In genomic region chr19:661427-662196, GRCh38 we compare ENCODE assay signal across 8 cellular contexts. TPM values are rescaled to one million over a fixed set of nuclear protein-coding genes. Genes with fewer than 3 reads are reported as not detected.
DNase-seq lines count a peak whose midpoint lies in the region; ATAC-seq and TF ChIP-seq lines count a peak whose summit lies in the region.

No MANE protein-coding gene starts in this region.

- CTCF ChIA-PET in AG04450 (lab: Charles Lee): no interaction called here

- H3K27me3 ChIP-seq in AG04450 (ENCODE audit: control insufficient read depth, insufficient read depth, low read length) (no peaks in the 10 kb centered on the region), dorsolateral prefrontal cortex (no peaks in the 10 kb centered on the region), tibial nerve (no peaks in the 10 kb centered on the region)

- no peaks in the 10 kb centered on the region for H3K27me3 Mint-ChIP-seq in natural killer cell (ENCODE audit: low read depth in 2 of 2)

- peak overlapping the region; percentile 98 for H3K27ac Mint-ChIP-seq in natural killer cell

- TF ChIP-seq POLR2A in tibial nerve (IDR thresholded peaks at IDR 0.05): no peak

- peaks cover 0 to 25% (median 0%) of the 10 kb centered on the region in 3 donors for H3K36me3 ChIP-seq in tibial nerve

- H3K9me3 ChIP-seq in AG04450 (ENCODE audit: control insufficient read depth, insufficient read depth, low read length) (peaks cover 5% of the 10 kb centered on the region), tibial nerve (no peaks in the 10 kb centered on the region)

- H3K27ac ChIP-seq in AG04450 (ENCODE audit: low read depth, low read length) (no peak overlapping the region), dorsolateral prefrontal cortex (peak overlapping the region in 37 of 59 donors; percentile 5 to 99 (median 77)), tibial nerve (peak overlapping the region; percentile 78 to 96 (median 91))

- 19% methylated on average over 25 to 30 of the region's 31 CpGs for WGBS in tibial nerve, 2 donors

- H3K4me3 Mint-ChIP-seq in natural killer cell: peak overlapping the region; percentile 96

- peaks cover 45 to 66% of the 10 kb centered on the region in 2 donors for H3K4me1 Mint-ChIP-seq in natural killer cell

- ATAC-seq in HG02642 (IDR thresholded peaks at IDR 0.05; ENCODE audit: poor library complexity, unreplicated experiment) (peak; percentile 25), natural killer cell (peak; percentile 15 to 28 (median 25)), GM21526 (IDR thresholded peaks at IDR 0.05; ENCODE audit: low FRiP score, unreplicated experiment) (no peak)

- TF ChIP-seq CTCF in AG04450 (IDR thresholded peaks at IDR 0.05; ENCODE audit: low read depth, low read length) (no peak), dorsolateral prefrontal cortex (IDR thresholded peaks at IDR 0.05 in 54 of 56, conservative IDR thresholded peaks at IDR 0.05 in 2 of 56; ENCODE audit: low read depth in 1 of 56, partially characterized antibody in 56 of 56) (no peak), natural killer cell (IDR thresholded peaks at IDR 0.05) (no peak), tibial nerve (IDR thresholded peaks at IDR 0.05) (no peak)

- H3K4me3 ChIP-seq in AG04450 (ENCODE audit: low read depth, low read length) (peak overlapping the region; percentile 83), dorsolateral prefrontal cortex (peak overlapping the region; percentile 66 to 100 (median 96)), tibial nerve (peak overlapping the region; percentile 77 to 100 (median 98))

- no peak for DNase-seq in AG04450 (ENCODE audit: low read depth, low spot score)
- peak; percentile 45 to 52 for DNase-seq in activated CD4-positive, alpha-beta T cell treated with anti-CD3 and anti-CD28 coated beads for 24 hours (ENCODE audit: low read depth in 2 of 2)
- DNase-seq in dorsolateral prefrontal cortex: no peak
- peak; percentile 60 for DNase-seq in natural killer cell
- DNase-seq in tibial nerve (ENCODE audit: low spot score in 2 of 2): no peak
- no peak for DNase-seq in COR-L47 (lab: John Stamatoyannopoulos, UW)

- peaks cover 3 to 77% (median 64%) of the 10 kb centered on the region in 4 donors for H3K4me1 ChIP-seq in tibial nerve

- intact Hi-C loops in dorsolateral prefrontal cortex (cut with DNase I) (loop anchor here (2.0 to 10.0 kb wide), 3 partner anchors 89 to 263 kb away; partner anchors contain the start of genes BSG (in 2 of the 2) and ARID3A (in 1 of the 2)), natural killer cell (cut with micrococcal nuclease) (loop anchor here (5.0 kb wide), 4 partner anchors 41 to 149 kb away; partner anchors contain the start of genes BSG and PTBP1)

- H3K9me3 Mint-ChIP-seq in natural killer cell: no peaks in the 10 kb centered on the region

- POLR2A ChIA-PET in AG04450 (lab: Yijun Ruan, JAX): no interaction called here

- TF ChIP-seq EP300 in tibial nerve (IDR thresholded peaks at IDR 0.05): no peak

- no peaks in the 10 kb centered on the region for H3K36me3 Mint-ChIP-seq in natural killer cell

RNA-seq across cellular contexts. Expression of gene RNF126, which starts 1.4 kb away (rescaled TPM):
- polyA plus RNA-seq in AG04450 (2011; rRNA removed): 1.7 and 3.1 TPM in 2 replicates
- polyA minus RNA-seq in AG04450 (2011; rRNA and poly(A)+ RNA removed): 1.7 and 2.0 TPM in 2 replicates
- total RNA-seq in dorsolateral prefrontal cortex (10 to 100 TPM; 22.4 to 58.2 (median 41.2) TPM), natural killer cell (100 to 1,000 TPM; 119 to 149 (median 146) TPM), tibial nerve (10 to 100 TPM; 38.0 to 90.9 (median 55.3) TPM)

RNA-seq across cellular contexts. Expression of gene FSTL3, which starts 14.6 kb away (rescaled TPM):
- polyA plus RNA-seq in AG04450 (2011; rRNA removed): 21.2 and 23.2 TPM in 2 replicates
- 12.7 and 12.8 TPM in 2 replicates for polyA minus RNA-seq in AG04450 (2011; rRNA and poly(A)+ RNA removed)
- 10 to 100 TPM in 118 of 120 experiments, 1 to 10 TPM in 2; 9.3 to 35.4 (median 18.1) TPM for total RNA-seq in dorsolateral prefrontal cortex
- total RNA-seq in natural killer cell: 1 to 10 TPM; 1.5 to 1.9 (median 1.5) TPM
- total RNA-seq in tibial nerve: 100 to 1,000 TPM; 582 to 977 (median 642) TPM

RNA-seq across cellular contexts. Expression of gene FGF22, which starts 21.9 kb away (rescaled TPM):
- not detected in 2 replicates for polyA plus RNA-seq in AG04450 (2011; rRNA removed)
- polyA minus RNA-seq in AG04450 (2011; rRNA and poly(A)+ RNA removed): not detected in 2 replicates
- 10 to 100 TPM in 2 of 120 experiments, 1 to 10 TPM in 118; 3.6 to 10.1 (median 5.8) TPM for total RNA-seq in dorsolateral prefrontal cortex
- under 1 TPM; 0.31 to 0.58 (median 0.41) TPM for total RNA-seq in natural killer cell
- 1 to 10 TPM in 3 of 4 donors, under 1 TPM in 1; 0.30 to 9.0 (median 3.4) TPM for total RNA-seq in tibial nerve

RNA-seq across cellular contexts. Expression of gene POLRMT, which starts 28.3 kb away (rescaled TPM):
- polyA plus RNA-seq in AG04450 (2011; rRNA removed): 15.5 and 21.1 TPM in 2 replicates
- polyA minus RNA-seq in AG04450 (2011; rRNA and poly(A)+ RNA removed): 40.1 and 63.1 TPM in 2 replicates
- 10 to 100 TPM; 27.8 to 91.2 (median 61.9) TPM for total RNA-seq in dorsolateral prefrontal cortex
- total RNA-seq in natural killer cell: 10 to 100 TPM; 57.2 to 58.5 (median 57.6) TPM
- total RNA-seq in tibial nerve: 10 to 100 TPM; 28.2 to 73.5 (median 51.5) TPM

RNA-seq across cellular contexts. Expression of gene PRSS57, which starts 33.6 kb away (rescaled TPM):
- not detected in 2 replicates for polyA plus RNA-seq in AG04450 (2011; rRNA removed)
- not detected in 2 replicates for polyA minus RNA-seq in AG04450 (2011; rRNA and poly(A)+ RNA removed)
- total RNA-seq in dorsolateral prefrontal cortex (under 1 TPM in 1 of 120 experiments, not detected in 119; 0.50 TPM), natural killer cell (10 to 100 TPM in 1 of 3 donors, 1 to 10 TPM in 2; 1.5 to 11.7 (median 4.5) TPM), tibial nerve (not detected)

Comparison
In these comparisons a context has a peak if more than half of its experiments do, and no peak if none do; other contexts are left out.
1. DNase-seq: peak in activated CD4-positive, alpha-beta T cell treated with anti-CD3 and anti-CD28 coated beads for 24 hours (2 of 2) and natural killer cell (single experiment); none in AG04450 (single experiment), dorsolateral prefrontal cortex (0 of 10), tibial nerve (0 of 2) and COR-L47 (single experiment).
2. RNA of gene FSTL3, which starts 14.6 kb away (total RNA-seq): 582 to 977 TPM in tibial nerve; 9.3 to 35.4 TPM in dorsolateral prefrontal cortex and 1.5 to 1.9 TPM in natural killer cell; every median in the first group is over 10 times any median in the second.
3. Peak in every context shown above with its lines, with median percentiles within 50 percentile points of each other: H3K4me3 ChIP-seq.